1 cellular context compared by ENCODE assay signal in genomic region chr19:42229855-42230331, GRCh38.
TF ChIP-seq lines count a peak whose summit lies in the region.

No MANE protein-coding gene starts in this region.

TF ChIP-seq in K562, 482 proteins besides CTCF, POLR2A, EP300 and RAD21 (continued from another document and continues in another):
- TF ChIP-seq ARID4B (CRISPR knock-in tag; IDR thresholded peaks at IDR 0.05) (no peak), PTTG1 (tag; IDR thresholded peaks at IDR 0.05; ENCODE audit: low read depth) (no peak), ZNF217 (CRISPR knock-in tag; IDR thresholded peaks at IDR 0.05) (no peak), TSC22D4 (tag; IDR thresholded peaks at IDR 0.05) (no peak), TCF15 (CRISPR knock-in tag; IDR thresholded peaks at IDR 0.05) (no peak), HEY1 (CRISPR knock-in tag; IDR thresholded peaks at IDR 0.05; ENCODE audit: borderline replicate concordance) (no peak), PPARD (CRISPR knock-in tag; IDR thresholded peaks at IDR 0.05) (no peak), EGR1 (conservative IDR thresholded peaks at IDR 0.05) (no peak), ZNF639 (CRISPR knock-in tag; conservative IDR thresholded peaks at IDR 0.05 in 1 of 2, IDR thresholded peaks at IDR 0.05 in 1 of 2) (no peak), MAX (CRISPR knock-in tag; IDR thresholded peaks at IDR 0.05) (peak; percentile 64), TRIM25 (IDR thresholded peaks at IDR 0.05; ENCODE audit: borderline replicate concordance) (no peak), SMARCA4 (IDR thresholded peaks at IDR 0.05) (peak; percentile 41; the same call in 1 of the 2 replicates), CBX1 (IDR thresholded peaks at IDR 0.05; ENCODE audit: low read depth) (no peak), RERE (CRISPR knock-in tag; IDR thresholded peaks at IDR 0.05; ENCODE audit: borderline replicate concordance) (no peak), ZC3H8 (IDR thresholded peaks at IDR 0.05) (no peak), ATF6 (CRISPR knock-in tag; IDR thresholded peaks at IDR 0.05) (no peak), U2AF2 (optimal IDR thresholded peaks at IDR 0.05; ENCODE audit: low read depth, low read length) (no peak), DPF2 (IDR thresholded peaks at IDR 0.05) (peak; percentile 67), CSDE1 (IDR thresholded peaks at IDR 0.05) (no peak), ZNF398 (CRISPR knock-in tag; IDR thresholded peaks at IDR 0.05) (no peak), CC2D1A (IDR thresholded peaks at IDR 0.05) (no peak), TEAD2 (tag; IDR thresholded peaks at IDR 0.05) (no peak), GATAD2A (IDR thresholded peaks at IDR 0.05) (peak; percentile 72; the same call in 1 of the 2 replicates), CBFA2T3 (IDR thresholded peaks at IDR 0.05) (peak; percentile 42), SMAD3 (CRISPR knock-in tag; conservative IDR thresholded peaks at IDR 0.05) (no peak), TRIM28 (IDR thresholded peaks at IDR 0.05) (no peak), CHD1 (IDR thresholded peaks at IDR 0.05; ENCODE audit: low read length) (no peak), ZNF324 (CRISPR knock-in tag; IDR thresholded peaks at IDR 0.05) (no peak), ZNF780A (CRISPR knock-in tag; IDR thresholded peaks at IDR 0.05) (no peak), PTRF (tag; IDR thresholded peaks at IDR 0.05) (no peak), ZBED1 (IDR thresholded peaks at IDR 0.05) (no peak), ZNF445 (CRISPR knock-in tag; IDR thresholded peaks at IDR 0.05; ENCODE audit: low read depth) (no peak), NFRKB (IDR thresholded peaks at IDR 0.05; ENCODE audit: low read depth) (no peak), GTF2E2 (tag; IDR thresholded peaks at IDR 0.05) (no peak), AFF1 (IDR thresholded peaks at IDR 0.05; ENCODE audit: low read depth in 1 of 2, partially characterized antibody in 2 of 2) (no peak), ELF1 (tag; IDR thresholded peaks at IDR 0.05) (no peak), KLF6 (CRISPR knock-in tag; IDR thresholded peaks at IDR 0.05; ENCODE audit: borderline replicate concordance) (no peak)
